In the genomic region with DNA sequence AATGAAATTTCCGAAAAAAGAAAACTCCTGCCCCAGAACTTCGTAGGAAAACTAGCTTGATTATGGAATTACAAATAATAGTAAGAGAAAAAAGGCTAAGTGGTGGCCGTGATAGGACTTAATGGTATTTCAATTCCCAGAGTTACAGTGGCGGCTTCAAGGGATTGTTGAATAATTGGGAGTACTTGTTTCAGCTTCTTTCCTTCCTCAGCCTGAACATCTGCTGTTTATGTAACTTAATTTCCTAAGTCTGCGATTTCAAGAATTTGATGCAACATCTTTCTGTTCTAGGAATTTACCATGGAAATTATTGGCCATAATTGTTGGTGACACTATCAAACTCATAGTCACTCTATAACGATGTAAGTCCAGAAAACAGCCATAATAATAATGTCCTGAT, we compare ENCODE assay signal across 1 cellular context.
TF ChIP-seq lines count a peak whose summit lies in the region.

No MANE protein-coding gene starts in this region.

TF ChIP-seq in H1, 55 proteins besides CTCF, POLR2A, EP300 and RAD21 (continued from another document):
- TF ChIP-seq JUN (IDR thresholded peaks at IDR 0.05; ENCODE audit: low read depth, low read length) (no peak), CREB1 (IDR thresholded peaks at IDR 0.05) (no peak), SIN3A (conservative IDR thresholded peaks at IDR 0.05 in 1 of 2, IDR thresholded peaks at IDR 0.05 in 1 of 2; ENCODE audit: low read depth in 1 of 2, low read length in 2 of 2) (no peak), EGR1 (IDR thresholded peaks at IDR 0.05; ENCODE audit: borderline replicate concordance, low read depth, low read length) (no peak), TCF12 (IDR thresholded peaks at IDR 0.05; ENCODE audit: low read depth, low read length) (no peak), NRF1 (IDR thresholded peaks at IDR 0.05; ENCODE audit: low read depth, low read length) (no peak), ZNF274 (IDR thresholded peaks at IDR 0.05; ENCODE audit: borderline replicate concordance, extremely low read depth, low read length) (no peak), E2F6 (IDR thresholded peaks at IDR 0.05) (no peak)
- TF ChIP-seq, protein P1, sequence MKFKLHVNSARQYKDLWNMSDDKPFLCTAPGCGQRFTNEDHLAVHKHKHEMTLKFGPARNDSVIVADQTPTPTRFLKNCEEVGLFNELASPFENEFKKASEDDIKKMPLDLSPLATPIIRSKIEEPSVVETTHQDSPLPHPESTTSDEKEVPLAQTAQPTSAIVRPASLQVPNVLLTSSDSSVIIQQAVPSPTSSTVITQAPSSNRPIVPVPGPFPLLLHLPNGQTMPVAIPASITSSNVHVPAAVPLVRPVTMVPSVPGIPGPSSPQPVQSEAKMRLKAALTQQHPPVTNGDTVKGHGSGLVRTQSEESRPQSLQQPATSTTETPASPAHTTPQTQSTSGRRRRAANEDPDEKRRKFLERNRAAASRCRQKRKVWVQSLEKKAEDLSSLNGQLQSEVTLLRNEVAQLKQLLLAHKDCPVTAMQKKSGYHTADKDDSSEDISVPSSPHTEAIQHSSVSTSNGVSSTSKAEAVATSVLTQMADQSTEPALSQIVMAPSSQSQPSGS (IDR thresholded peaks at IDR 0.05; ENCODE audit: low read length) = no peak
TF ChIP-seq in H1: peak in this region for 0.
